In genomic region chr6:79186564-79186963, GRCh38 we compare ENCODE assay signal across 1 cellular context.
TF ChIP-seq lines count a peak whose summit lies in the region.

No MANE protein-coding gene starts in this region.

TF ChIP-seq in H1, 55 proteins besides CTCF, POLR2A, EP300 and RAD21:
- TF ChIP-seq KDM4A (IDR thresholded peaks at IDR 0.05; ENCODE audit: low read depth, low read length, severe bottlenecking) (no peak), POU5F1 (IDR thresholded peaks at IDR 0.05; ENCODE audit: low read depth, low read length) (no peak), BACH1 (IDR thresholded peaks at IDR 0.05; ENCODE audit: low read length) (no peak), SIRT6 (IDR thresholded peaks at IDR 0.05; ENCODE audit: low read length) (no peak), EZH2 (IDR thresholded peaks at IDR 0.05; ENCODE audit: low read depth, low read length, severe bottlenecking) (no peak), CHD1 (IDR thresholded peaks at IDR 0.05; ENCODE audit: low read depth, low read length) (no peak), ATF3 (IDR thresholded peaks at IDR 0.05; ENCODE audit: insufficient read depth, low read depth, low read length) (no peak), CBX8 (IDR thresholded peaks at IDR 0.05; ENCODE audit: borderline replicate concordance, low read depth, low read length) (no peak), HDAC2 (IDR thresholded peaks at IDR 0.05; ENCODE audit: borderline replicate concordance in 1 of 2, low read depth in 2 of 2, low read length in 2 of 2) (no peak), SUZ12 (IDR thresholded peaks at IDR 0.05; ENCODE audit: low read length) (no peak), CBX5 (IDR thresholded peaks at IDR 0.05; ENCODE audit: low read depth, low read length) (no peak), EGR1 (IDR thresholded peaks at IDR 0.05; ENCODE audit: borderline replicate concordance, low read depth, low read length) (no peak), TAF1 (IDR thresholded peaks at IDR 0.05; ENCODE audit: low read depth, low read length) (no peak), ZNF274 (IDR thresholded peaks at IDR 0.05; ENCODE audit: borderline replicate concordance, extremely low read depth, low read length) (no peak), YY1 (IDR thresholded peaks at IDR 0.05; ENCODE audit: low read depth, low read length) (no peak), RNF2 (IDR thresholded peaks at IDR 0.05; ENCODE audit: borderline replicate concordance, low read depth, low read length, missing control alignments, poor library complexity, severe bottlenecking) (no peak), TEAD4 (IDR thresholded peaks at IDR 0.05; ENCODE audit: low read depth, low read length) (no peak), CREB1 (IDR thresholded peaks at IDR 0.05) (no peak), SIN3A (conservative IDR thresholded peaks at IDR 0.05 in 1 of 2, IDR thresholded peaks at IDR 0.05 in 1 of 2; ENCODE audit: low read depth in 1 of 2, low read length in 2 of 2) (no peak), POLR2AphosphoS5 (IDR thresholded peaks at IDR 0.05; ENCODE audit: low read depth, low read length) (no peak)
